8 cellular contexts compared by ENCODE assay signal in genomic region chr11:99739464-99740089, GRCh38.
DNase-seq lines count a peak whose midpoint lies in the region; ATAC-seq, FAIRE-seq and TF ChIP-seq lines count a peak whose summit lies in the region.

No MANE protein-coding gene starts in this region.

- H3K4me3 ChIP-seq in RWPE2 (ENCODE audit: severe bottlenecking), result no peak overlapping the region
- no peak overlapping the region for H3K4me3 ChIP-seq in thyroid gland (replicated peaks in 1 of 3)

- no peak for TF ChIP-seq POLR2A in thyroid gland (IDR thresholded peaks at IDR 0.05)

- no peak for FAIRE-seq in HTR-8/SVneo (lab: Jason Lieb, UNC)

- no peaks in the 10 kb centered on the region for H3K36me3 ChIP-seq in RWPE2 (ENCODE audit: low read depth)
- no peaks in the 10 kb centered on the region for H3K36me3 ChIP-seq in thyroid gland

- H3K27ac ChIP-seq in RWPE2 (ENCODE audit: poor library complexity, severe bottlenecking) (no peak overlapping the region), thyroid gland (no peak overlapping the region)

- ATAC-seq in RWPE2 (ENCODE audit: low read depth), result no peak

- H3K9me3 ChIP-seq in RWPE2 (ENCODE audit: severe bottlenecking), result no peaks in the 10 kb centered on the region
- H3K9me3 ChIP-seq in thyroid gland, result no peaks in the 10 kb centered on the region

- DNase-seq in EL (peak; percentile 15), HTR-8/SVneo (ENCODE audit: insufficient read length, low spot score) (peak; percentile 37), RWPE2 (ENCODE audit: low spot score) (no peak), fibroblast of the conjunctiva (ENCODE audit: low read depth) (peak; percentile 10), thyroid gland (peak in 1 of 2 donors; percentile 2), DMS79 treated with DMSO at 0.1 percent for 48 hours (lab: John Stamatoyannopoulos, UW) (no peak)
- DNase-seq in stimulated activated naive CD4-positive, alpha-beta T cell (lab: John Stamatoyannopoulos, UW), result no peak
- DNase-seq in stimulated activated CD4-positive, alpha-beta T cell treated with anti-CD3 and anti-CD28 coated beads, Interleukin-2, amount 100 ng/mL, for 24 hours, result no peak

- peak; percentile 76 for TF ChIP-seq CTCF in RWPE2 (IDR thresholded peaks at IDR 0.05; ENCODE audit: poor library complexity, severe bottlenecking)
- peak in 5 of 6 experiments; percentile 12 to 63 (median 53) for TF ChIP-seq CTCF in thyroid gland (IDR thresholded peaks at IDR 0.05)

- intact Hi-C loops in thyroid gland (cut with DNase I), result no loop called here

- H3K27me3 ChIP-seq in RWPE2 (ENCODE audit: insufficient read depth, poor library complexity, severe bottlenecking) (peaks cover 5% of the 10 kb centered on the region), thyroid gland (no peaks in the 10 kb centered on the region)

- no peaks in the 10 kb centered on the region for H3K4me1 ChIP-seq in RWPE2 (ENCODE audit: insufficient read depth, poor library complexity, severe bottlenecking)
- no peaks in the 10 kb centered on the region for H3K4me1 ChIP-seq in thyroid gland

- WGBS in thyroid gland, 2 donors, result 24 to 33% methylated on average over 4 of the region's 4 CpGs

Comparison
In these comparisons a context has a peak if more than half of its experiments do, and no peak if none do; other contexts are left out.
1. DNase-seq: peak in EL (single experiment), HTR-8/SVneo (single experiment) and fibroblast of the conjunctiva (single experiment); none in RWPE2 (single experiment), stimulated activated naive CD4-positive, alpha-beta T cell (0 of 6), stimulated activated CD4-positive, alpha-beta T cell treated with anti-CD3 and anti-CD28 coated beads, Interleukin-2, amount 100 ng/mL, for 24 hours (0 of 2) and DMS79 treated with DMSO at 0.1 percent for 48 hours (single experiment).